In genomic region chr4:101718810-101719209, GRCh38 we compare ENCODE assay signal across 5 cellular contexts.
"Had no signal": no experiment of that assay in that cellular context is flagged by ENCODE, and none has a peak within 500 bp of the region (broad histone marks: within the 10 kb centered on the region; RNA-seq: fewer than 3 reads in every experiment).

No MANE protein-coding gene starts in this region.

- H3K27ac Mint-ChIP-seq: GM23338, H9 had no signal

- ATAC-seq: GM23338 had no signal

- DNase-seq: H9, HCEC 1CT, IMR-90, KBM-7 had no signal

- H3K4me3 ChIP-seq: GM23338 had no signal

- H3K4me1 Mint-ChIP-seq: GM23338, H9 had no signal

- H3K4me3 Mint-ChIP-seq: GM23338, H9 had no signal
